In genomic region chr2:173395567-173396351, GRCh38 we compare ENCODE assay signal across 22 cellular contexts.
"Had no signal": no experiment of that assay in that cellular context is flagged by ENCODE, and none has a peak within 500 bp of the region (broad histone marks: within the 10 kb centered on the region; RNA-seq: fewer than 3 reads in every experiment).

No MANE protein-coding gene starts in this region.

- DNase-seq: activated CD4-positive, alpha-beta T cell treated with anti-CD3 and anti-CD28 coated beads, Interleukin-2, amount 50 U/mL, for 1 hour; activated CD4-positive, CD25-positive, alpha-beta regulatory T cell treated with anti-CD3 and anti-CD28 coated beads, Interleukin-2, amount 50 U/mL, for 72 hours; activated CD8-positive, alpha-beta T cell treated with anti-CD3 and anti-CD28 coated beads, Interleukin-2, amount 10 ng/mL, durations not matched to agents 7 days and 5 days; activated gamma-delta T cell; anterior cingulate cortex; body of pancreas; effector CD8-positive, alpha-beta T cell; erythroblast; foreskin fibroblast; glutamatergic neuron; immature natural killer cell; kidney glomerular epithelial cell; left lung; naive thymus-derived CD8-positive, alpha-beta T cell; retina; spleen; stimulated activated CD4-positive, alpha-beta T cell treated with anti-CD3 and anti-CD28 coated beads, Interleukin-4, amount 100 ng/mL, for 1 hour; stimulated activated naive CD8-positive, alpha-beta T cell treated with anti-CD3 and anti-CD28 coated beads, Interleukin-15, Interleukin-2, amounts not matched to agents 100 U/mL and 50 U/mL, for 24 hours; WERI-Rb-1 had no signal

- H3K27ac ChIP-seq: body of pancreas, hepatocyte, left lung, neural progenitor cell, spleen, WERI-Rb-1 had no signal

- H3K4me2 ChIP-seq: hepatocyte, neural progenitor cell had no signal

- H3K36me3 ChIP-seq: left lung, neural progenitor cell, spleen, WERI-Rb-1 had no signal

- ATAC-seq: activated CD8-positive, alpha-beta T cell treated with anti-CD3 and anti-CD28 coated beads, Interleukin-2, amount 10 ng/mL, durations not matched to agents 7 days and 5 days; body of pancreas; left lung; naive thymus-derived CD8-positive, alpha-beta T cell; stimulated activated naive CD8-positive, alpha-beta T cell treated with anti-CD3 and anti-CD28 coated beads, Interleukin-15, Interleukin-2, amounts not matched to agents 100 U/mL and 50 U/mL, for 24 hours had no signal

- H2AFZ ChIP-seq: hepatocyte, neural progenitor cell had no signal

- H3K79me2 ChIP-seq: hepatocyte had no signal

- H3K9me3 ChIP-seq: body of pancreas, left lung, spleen had no signal

- H3K9ac ChIP-seq: neural progenitor cell had no signal

- H3K4me3 ChIP-seq: body of pancreas, hepatocyte, left lung, lung, neural progenitor cell, spleen had no signal

- H3K4me1 ChIP-seq: body of pancreas, left lung, spleen had no signal
